ENCODE assay signal across 1 cellular context in the genomic region with DNA sequence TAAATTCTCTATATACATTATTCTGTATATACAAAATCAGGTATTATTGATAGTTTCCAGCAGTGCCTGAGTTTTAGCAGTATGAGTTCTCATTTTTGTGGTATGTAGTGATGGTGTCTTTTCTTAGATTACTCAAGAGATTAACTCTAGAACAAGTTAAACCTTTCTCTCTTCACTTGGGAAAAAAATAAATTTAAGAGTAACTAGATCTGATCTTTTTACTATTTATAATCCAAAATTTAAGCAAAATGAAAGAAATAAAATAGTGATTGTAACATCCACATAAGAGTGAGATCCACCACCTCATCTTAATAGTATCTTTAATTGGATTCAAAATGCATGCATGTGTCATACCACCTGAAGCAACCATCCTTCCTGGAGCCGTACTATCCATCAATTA.
TF ChIP-seq lines count a peak whose summit lies in the region.

No MANE protein-coding gene starts in this region.

TF ChIP-seq in HCT116, 20 proteins besides CTCF, POLR2A, EP300 and RAD21 (continued from another document):
- TF ChIP-seq TCF7L2 (IDR thresholded peaks at IDR 0.05; ENCODE audit: borderline replicate concordance, extremely low read depth, insufficient read depth, insufficient read length) (no peak), ZNF274 (IDR thresholded peaks at IDR 0.05; ENCODE audit: low read depth, low read length) (peak; percentile 26; the same call in 1 of the 2 replicates), ELF1 (IDR thresholded peaks at IDR 0.05; ENCODE audit: borderline replicate concordance, low read depth) (no peak)
